ENCODE assay signal across 7 cellular contexts in the genomic region with DNA sequence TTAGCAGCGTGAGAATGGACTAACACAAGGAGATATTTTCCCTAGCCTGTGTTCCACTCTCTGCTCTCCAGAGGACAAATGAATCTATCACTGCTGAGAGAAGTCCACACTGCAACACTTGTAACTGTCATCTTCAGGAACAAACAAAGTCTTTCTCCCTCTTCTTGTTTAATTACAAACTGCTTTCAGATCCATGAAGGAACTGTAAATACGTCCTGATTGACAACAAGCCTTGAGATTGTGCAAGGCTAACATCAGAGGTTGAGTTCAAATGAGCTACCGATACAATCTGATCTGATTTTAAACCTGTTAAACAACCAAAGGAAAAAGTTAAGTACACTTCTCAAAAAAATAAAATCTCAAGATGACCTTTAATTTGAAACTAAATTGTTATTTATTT.
"Had no signal": no experiment of that assay in that cellular context is flagged by ENCODE, and none has a peak within 500 bp of the region (broad histone marks: within the 10 kb centered on the region; RNA-seq: fewer than 3 reads in every experiment).

No MANE protein-coding gene starts in this region.

- H3K4me3 ChIP-seq: GM23248 had no signal

- DNase-seq: GM23248, GOT3, H9, HFFc6, KBM-7 had no signal

- FAIRE-seq: HTR-8/SVneo had no signal

- H3K27ac ChIP-seq: GM23248 had no signal

- ATAC-seq: HCT116 had no signal
